ENCODE assay signal across 15 cellular contexts in genomic region chr3:28376424-28376823, GRCh38. TPM values are rescaled to one million over a fixed set of nuclear protein-coding genes. Genes with fewer than 3 reads are reported as not detected.
DNase-seq lines count a peak whose midpoint lies in the region; ATAC-seq and TF ChIP-seq lines count a peak whose summit lies in the region.
"Had no signal": no experiment of that assay in that cellular context is flagged by ENCODE, and none has a peak within 500 bp of the region (broad histone marks: within the 10 kb centered on the region; RNA-seq: fewer than 3 reads in every experiment).

No MANE protein-coding gene starts in this region.

- H3K27me3 Mint-ChIP-seq in T-helper 17 cell: no peaks in the 10 kb centered on the region
- H3K27me3 Mint-ChIP-seq in CD4-positive, alpha-beta memory T cell: peaks cover 1 to 2% of the 10 kb centered on the region in 2 donors

- intact Hi-C loops in CD4-positive, alpha-beta memory T cell (cut with micrococcal nuclease): no loop called here

- peak overlapping the region; percentile 6 for H3K4me2 ChIP-seq in osteoblast (ENCODE audit: insufficient read depth, low read length)

- H4K20me1 ChIP-seq in osteoblast (ENCODE audit: insufficient read depth, low read length): no peaks in the 10 kb centered on the region

- DNase-seq in CD1c-positive myeloid dendritic cell (ENCODE audit: extremely low spot score): peak; percentile 91
- DNase-seq in NOMO-1 treated with dmso at 0.1 percent for 144 hours (lab: John Stamatoyannopoulos, UW; ENCODE audit: unreplicated experiment): peak; percentile 62
- peak; percentile 70 for DNase-seq in fibroblast of gingiva (ENCODE audit: low read depth)
- peak; percentile 71 for DNase-seq in osteoblast (ENCODE audit: insufficient read length, low spot score, missing footprints)
- DNase-seq in T-helper 17 cell: no peak
- no peak for DNase-seq in CD4-positive, alpha-beta memory T cell
- DNase-seq in globus pallidus (ENCODE audit: low spot score): no peak
- DNase-seq: activated CD8-positive, alpha-beta T cell treated with anti-CD3 and anti-CD28 coated beads for 36 hours; cortex of kidney; NCI-H2107; ovary; stimulated activated CD4-positive, alpha-beta T cell treated with anti-CD3 and anti-CD28 coated beads, Interleukin-4, amount 100 ng/mL, for 24 hours had no signal

- ATAC-seq in T-helper 17 cell: no peak
- ATAC-seq in HG03196 (IDR thresholded peaks at IDR 0.05; ENCODE audit: unreplicated experiment): no peak
- ATAC-seq: activated CD8-positive, alpha-beta T cell treated with anti-CD3 and anti-CD28 coated beads for 36 hours had no signal

- H3K4me3 ChIP-seq in osteoblast (ENCODE audit: insufficient read depth, low read length): no peak overlapping the region
- no peak overlapping the region for H3K4me3 ChIP-seq in CD4-positive, alpha-beta memory T cell (ENCODE audit: low read length in 2 of 2)
- H3K4me3 ChIP-seq: ovary had no signal

- CTCF ChIA-PET in CD4-positive, alpha-beta memory T cell (lab: Charles Lee; ENCODE audit: partially characterized antibody): no interaction called here

- H3K9me3 Mint-ChIP-seq in CD4-positive, alpha-beta memory T cell: peaks cover 0 to 25% (median 20%) of the 10 kb centered on the region in 8 donors
- H3K9me3 Mint-ChIP-seq: activated CD8-positive, alpha-beta T cell treated with anti-CD3 and anti-CD28 coated beads for 36 hours had no signal

- H3K27me3 ChIP-seq in osteoblast (ENCODE audit: insufficient read depth, low read length): no peaks in the 10 kb centered on the region
- no peaks in the 10 kb centered on the region for H3K27me3 ChIP-seq in CD4-positive, alpha-beta memory T cell (ENCODE audit: insufficient read depth, low read length)
- H3K27me3 ChIP-seq: ovary had no signal

- no peaks in the 10 kb centered on the region for H3K4me1 Mint-ChIP-seq in T-helper 17 cell
- H3K4me1 Mint-ChIP-seq in CD4-positive, alpha-beta memory T cell: peaks cover 0 to 2% (median 0%) of the 10 kb centered on the region in 4 donors

- H3K27ac Mint-ChIP-seq in T-helper 17 cell: no peak overlapping the region
- no peak overlapping the region for H3K27ac Mint-ChIP-seq in CD4-positive, alpha-beta memory T cell
- H3K27ac Mint-ChIP-seq: activated CD8-positive, alpha-beta T cell treated with anti-CD3 and anti-CD28 coated beads for 36 hours; stimulated activated naive CD8-positive, alpha-beta T cell treated with anti-CD3 and anti-CD28 coated beads, Interleukin-15, Interleukin-2, amounts not matched to agents 100 ng/mL and 50 ng/mL, for 24 hours had no signal

- POLR2A ChIA-PET in CD4-positive, alpha-beta memory T cell (lab: Charles Lee; ENCODE audit: partially characterized antibody): no interaction called here

- H3K36me3 Mint-ChIP-seq in T-helper 17 cell (ENCODE audit: low read depth): no peaks in the 10 kb centered on the region
- H3K36me3 Mint-ChIP-seq in CD4-positive, alpha-beta memory T cell: peaks cover 0 to 15% of the 10 kb centered on the region in 2 donors

- no peak overlapping the region for H2AFZ ChIP-seq in osteoblast (ENCODE audit: low read length)

- no peak overlapping the region for H3K27ac ChIP-seq in osteoblast (ENCODE audit: low read depth, low read length)
- H3K27ac ChIP-seq in CD4-positive, alpha-beta memory T cell (ENCODE audit: low read depth, low read length): no peak overlapping the region
- H3K27ac ChIP-seq: C4-2B, ovary had no signal

- H3K4me3 Mint-ChIP-seq in T-helper 17 cell: no peak overlapping the region
- H3K4me3 Mint-ChIP-seq in CD4-positive, alpha-beta memory T cell: no peak overlapping the region
- H3K4me3 Mint-ChIP-seq: activated CD8-positive, alpha-beta T cell treated with anti-CD3 and anti-CD28 coated beads for 36 hours; stimulated activated naive CD8-positive, alpha-beta T cell treated with anti-CD3 and anti-CD28 coated beads, Interleukin-15, Interleukin-2, amounts not matched to agents 100 ng/mL and 50 ng/mL, for 24 hours had no signal

- H3K9me3 ChIP-seq in osteoblast (ENCODE audit: low read depth, low read length): no peaks in the 10 kb centered on the region
- peaks cover 2% of the 10 kb centered on the region for H3K9me3 ChIP-seq in T-helper 17 cell (ENCODE audit: control insufficient read depth, low read length, poor library complexity, severe bottlenecking)
- H3K9me3 ChIP-seq in CD4-positive, alpha-beta memory T cell (ENCODE audit: control insufficient read depth in 1 of 2, low read length in 2 of 2): no peaks in the 10 kb centered on the region
- H3K9me3 ChIP-seq: ovary had no signal

- no peaks in the 10 kb centered on the region for H3K79me2 ChIP-seq in osteoblast (ENCODE audit: insufficient read depth, low read length)

- no peaks in the 10 kb centered on the region for H3K36me3 ChIP-seq in osteoblast (ENCODE audit: insufficient read depth, low read length)
- no peaks in the 10 kb centered on the region for H3K36me3 ChIP-seq in CD4-positive, alpha-beta memory T cell (ENCODE audit: insufficient read depth, low read length)
- H3K36me3 ChIP-seq: ovary had no signal

- peaks cover 5% of the 10 kb centered on the region for H3K4me1 ChIP-seq in osteoblast (ENCODE audit: insufficient read depth, low read length)
- H3K4me1 ChIP-seq in CD4-positive, alpha-beta memory T cell (ENCODE audit: insufficient read depth, low read length): no peaks in the 10 kb centered on the region

- TF ChIP-seq CTCF in osteoblast (IDR thresholded peaks at IDR 0.05; ENCODE audit: extremely low read depth, low read depth, low read length): no peak

RNA-seq across cellular contexts. Expression of gene AZI2, which starts 27.8 kb away (rescaled TPM):
- 149 and 215 TPM in 2 replicates for total RNA-seq in osteoblast
- total RNA-seq in T-helper 17 cell: 10 to 100 TPM; 27.0 to 28.1 TPM
- 10 to 100 TPM; 40.3 to 44.5 TPM for total RNA-seq in CD4-positive, alpha-beta memory T cell
- polyA plus RNA-seq in CD4-positive, alpha-beta memory T cell: 10 to 100 TPM; 43.2 to 43.9 TPM

RNA-seq across cellular contexts. Expression of gene ZCWPW2, which starts 27.9 kb away (rescaled TPM):
- total RNA-seq in osteoblast: 0.36 and 0.88 TPM in 2 replicates
- under 1 TPM in 1 of 2 donors, not detected in 1; 0.30 TPM for total RNA-seq in T-helper 17 cell
- total RNA-seq in CD4-positive, alpha-beta memory T cell: 1 to 10 TPM in 1 of 2 experiments, under 1 TPM in 1; 0.61 to 1.5 TPM
- polyA plus RNA-seq in CD4-positive, alpha-beta memory T cell: under 1 TPM; 0.59 to 0.91 TPM

Comparison
In these comparisons a context has a peak if more than half of its experiments do, and no peak if none do; other contexts are left out.
1. DNase-seq: peak in CD1c-positive myeloid dendritic cell (single experiment), NOMO-1 treated with dmso at 0.1 percent for 144 hours (single experiment), fibroblast of gingiva (single experiment) and osteoblast (single experiment); none in T-helper 17 cell (0 of 3), CD4-positive, alpha-beta memory T cell (0 of 5) and globus pallidus (single experiment).